In genomic region chr16:71788578-71788977, GRCh38 we compare ENCODE assay signal across 21 cellular contexts.
"Had no signal": no experiment of that assay in that cellular context is flagged by ENCODE, and none has a peak within 500 bp of the region (broad histone marks: within the 10 kb centered on the region; RNA-seq: fewer than 3 reads in every experiment).

No MANE protein-coding gene starts in this region.

- ATAC-seq: Panc1, Right ventricle myocardium inferior, SK-N-SH treated with all-trans-retinoic acid at 6 μM for 48 hours had no signal

- H3K27me3 ChIP-seq: SJCRH30 had no signal

- H3K27ac ChIP-seq: HL-60, SJCRH30 had no signal

- H3K4me1 ChIP-seq: SJCRH30 had no signal

- DNase-seq: Karpas-422, KG1, MM.1S, NCI-H1092 treated with DMSO at 0.1 percent for 48 hours, NCI-H1436, NCI-H187, NCI-H2029, NCI-H2081 treated with DMSO at 0.1 percent for 48 hours, NCI-H2171, NCI-H226, NCI-H446, NCI-H510A, NCI-H524 treated with DMSO at 0.1 percent for 48 hours, NCI-H69, NCI-H774, SHP77 treated with DMSO at 0.1 percent for 48 hours, SJCRH30 had no signal

- H3K9me3 ChIP-seq: SJCRH30 had no signal

- H3K4me3 ChIP-seq: SJCRH30 had no signal
